ENCODE assay signal across 9 cellular contexts in the genomic region with DNA sequence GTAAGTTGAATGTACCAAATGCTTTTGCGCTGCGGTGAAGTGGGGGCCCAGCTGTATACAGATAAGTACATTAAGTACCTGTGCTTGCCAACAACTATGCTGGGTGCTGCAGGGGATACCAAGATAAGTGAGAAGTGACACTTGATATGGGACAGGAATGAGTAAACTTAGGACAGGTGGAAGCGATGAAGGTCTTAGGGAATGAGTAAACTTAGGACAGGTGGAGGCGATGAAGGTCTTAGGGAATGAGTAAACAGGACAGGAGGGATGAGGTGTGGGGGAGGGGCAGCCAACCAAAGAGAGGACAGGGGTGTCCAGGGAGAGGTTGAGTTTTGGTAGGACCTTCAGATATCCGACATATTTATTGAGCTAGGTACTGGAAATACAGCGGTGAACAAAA. TPM values are rescaled to one million over a fixed set of nuclear protein-coding genes. Genes with fewer than 3 reads are reported as not detected.
DNase-seq lines count a peak whose midpoint lies in the region; ATAC-seq and TF ChIP-seq lines count a peak whose summit lies in the region.
"Had no signal": no experiment of that assay in that cellular context is flagged by ENCODE, and none has a peak within 500 bp of the region (broad histone marks: within the 10 kb centered on the region; RNA-seq: fewer than 3 reads in every experiment).

No MANE protein-coding gene starts in this region.

- ATAC-seq in GM21528 (IDR thresholded peaks at IDR 0.05; ENCODE audit: low FRiP score, unreplicated experiment) (no peak), GM18907 (IDR thresholded peaks at IDR 0.05; ENCODE audit: unreplicated experiment) (no peak)

- H3K27me3 ChIP-seq in fibroblast of lung (ENCODE audit: control insufficient read depth, insufficient read depth, low read length): no peaks in the 10 kb centered on the region

- in situ Hi-C loops in KBM-7 (cut with MboI; ENCODE audit: low pct_unique_long_range_greater_than_20kb, low sequenced_read_pairs): no loop called here

- H3K4me1 ChIP-seq in fibroblast of lung (ENCODE audit: control insufficient read depth, extremely low read depth, insufficient read depth, low read length): peaks cover 12% of the 10 kb centered on the region

- peaks cover 6% of the 10 kb centered on the region for H3K36me3 ChIP-seq in fibroblast of lung (ENCODE audit: control insufficient read depth, insufficient read depth, low read length)

- H2AFZ ChIP-seq in fibroblast of lung (ENCODE audit: low read length): no peak overlapping the region

- no peak for TF ChIP-seq CTCF in GM12875 (IDR thresholded peaks at IDR 0.05; ENCODE audit: borderline replicate concordance, insufficient read depth, low read depth, low read length)
- TF ChIP-seq CTCF in fibroblast of lung (conservative IDR thresholded peaks at IDR 0.05 in 1 of 2, IDR thresholded peaks at IDR 0.05 in 1 of 2; ENCODE audit: low read depth in 1 of 2, low read length in 2 of 2): no peak

- H4K20me1 ChIP-seq in fibroblast of lung (ENCODE audit: control insufficient read depth, extremely low read depth, insufficient read depth, low read length): peaks cover 2% of the 10 kb centered on the region

- H3K79me2 ChIP-seq in fibroblast of lung (ENCODE audit: control insufficient read depth, insufficient read depth, low read length): peaks cover 79% of the 10 kb centered on the region

- peak overlapping the region; percentile 94 for H3K27ac ChIP-seq in fibroblast of lung (ENCODE audit: insufficient read depth, low read length)

- peak overlapping the region; percentile 79 for H3K4me2 ChIP-seq in fibroblast of lung (ENCODE audit: extremely low read depth, insufficient read depth, low read length)

- H3K9me3 ChIP-seq in fibroblast of lung (ENCODE audit: control insufficient read depth, insufficient read depth, low read depth, low read length): no peaks in the 10 kb centered on the region

- H3K4me3 ChIP-seq in GM12875 (ENCODE audit: low read depth, low read length) (peak overlapping the region; percentile 100), fibroblast of lung (replicated peaks in 1 of 4; ENCODE audit: control extremely low read depth in 1 of 4, insufficient read depth in 1 of 4, low read depth in 3 of 4, low read length in 4 of 4) (peak overlapping the region; percentile 84 to 96 (median 94)), skeletal muscle cell (ENCODE audit: low read depth, low read length) (peak overlapping the region; percentile 99)

- DNase-seq in fibroblast of lung (ENCODE audit: low read depth in 2 of 2) (no peak), skeletal muscle cell (ENCODE audit: low read depth) (no peak), KBM-7 (no peak)
- DNase-seq: amniotic stem cell, NCI-H2029 treated with DMSO at 0.1 percent for 48 hours had no signal

- no peak overlapping the region for H3K9ac ChIP-seq in fibroblast of lung (ENCODE audit: insufficient read depth, low read length)

TF ChIP-seq in PFSK-1, 5 proteins besides CTCF, POLR2A, EP300 and RAD21:
- TF ChIP-seq POLR2AphosphoS5 (IDR thresholded peaks at IDR 0.05; ENCODE audit: low read depth, low read length) (0 out of 2 replicates have a peak, but pooled peaks have one; percentile 33), TAF1 (IDR thresholded peaks at IDR 0.05; ENCODE audit: borderline replicate concordance, insufficient read depth, low read length) (no peak)

RNA-seq across cellular contexts. Expression of a gene that starts 1.4 kb away (rescaled TPM):
- polyA plus RNA-seq in PFSK-1 (2012; ENCODE audit: insufficient read length, low read depth): 1,030 TPM
- total RNA-seq in fibroblast of lung: 29.5 and 49.4 TPM in 2 replicates
- polyA plus RNA-seq in fibroblast of lung: 90.7 and 131 TPM in 2 replicates
- 155 and 206 TPM in 2 replicates for polyA plus RNA-seq in fibroblast of lung (2012)
- polyA minus RNA-seq in fibroblast of lung (ENCODE audit: low replicate concordance): 313 and 535 TPM in 2 replicates

RNA-seq across cellular contexts. Expression of a gene that starts 1.5 kb away (rescaled TPM):
- 57.8 TPM for polyA plus RNA-seq in PFSK-1 (2012; ENCODE audit: insufficient read length, low read depth)
- 49.0 and 49.3 TPM in 2 replicates for total RNA-seq in fibroblast of lung
- polyA plus RNA-seq in fibroblast of lung: 49.8 and 61.2 TPM in 2 replicates
- polyA plus RNA-seq in fibroblast of lung (2012): 34.7 and 41.7 TPM in 2 replicates
- 35.4 and 48.1 TPM in 2 replicates for polyA minus RNA-seq in fibroblast of lung (ENCODE audit: low replicate concordance)

RNA-seq across cellular contexts. Expression of a gene that starts 54.9 kb away (rescaled TPM):
- polyA plus RNA-seq in PFSK-1 (2012; ENCODE audit: insufficient read length, low read depth): 95.7 TPM
- total RNA-seq in fibroblast of lung: 27.7 and 56.1 TPM in 2 replicates
- polyA plus RNA-seq in fibroblast of lung: 56.5 and 62.3 TPM in 2 replicates
- polyA plus RNA-seq in fibroblast of lung (2012): 49.7 and 50.7 TPM in 2 replicates
- 59.9 and 108 TPM in 2 replicates for polyA minus RNA-seq in fibroblast of lung (ENCODE audit: low replicate concordance)
